In the genomic region with DNA sequence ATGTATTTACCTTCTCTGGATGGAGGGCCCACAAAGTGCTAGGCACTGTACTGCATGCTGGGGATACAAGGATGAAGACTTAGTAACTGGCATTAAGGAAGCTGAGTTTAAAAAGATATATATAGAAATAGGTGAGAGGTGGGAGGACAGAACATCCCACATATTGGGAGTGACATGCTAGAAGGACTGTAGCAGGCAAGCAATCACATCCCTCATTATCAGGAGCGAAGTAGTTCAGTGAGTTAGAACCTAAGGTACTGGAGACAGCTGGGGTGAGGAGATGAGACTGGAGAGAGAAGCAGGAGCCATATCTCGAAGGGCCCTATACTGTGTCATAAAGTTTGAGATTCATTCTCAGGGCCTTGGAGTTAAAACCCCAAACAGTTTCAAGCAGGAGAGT, we compare ENCODE assay signal across 10 cellular contexts. TPM values are rescaled to one million over a fixed set of nuclear protein-coding genes. Genes with fewer than 3 reads are reported as not detected.
"Had no signal": no experiment of that assay in that cellular context is flagged by ENCODE, and none has a peak within 500 bp of the region (broad histone marks: within the 10 kb centered on the region; RNA-seq: fewer than 3 reads in every experiment).

No MANE protein-coding gene starts in this region.

- H3K36me3 ChIP-seq: HAP-1 had no signal

- H3K9me3 Mint-ChIP-seq: H9, HFFc6 had no signal

- H3K4me3 ChIP-seq: GM23248, HAP-1 had no signal

- H3K9me3 ChIP-seq: HAP-1 had no signal

- H3K9ac ChIP-seq: GM23248 had no signal

- ATAC-seq: HCT116 had no signal

- H3K27ac Mint-ChIP-seq: H9, HFFc6 had no signal

- H3K4me3 Mint-ChIP-seq: H9, HFFc6 had no signal

- FAIRE-seq: H1, H54 had no signal

- H3K27ac ChIP-seq: GM23248 had no signal

- DNase-seq: GM23248, GOT3, H7, H9, HCEC 1CT, HFFc6 had no signal

- H2AFZ ChIP-seq: GM23248 had no signal

RNA-seq across cellular contexts. Expression of a gene that starts 51.9 kb away (rescaled TPM):
- total RNA-seq: GM23248, H1, H7, H9, HFFc6 had no signal
- polyA plus RNA-seq: GM23248 had no signal
